Comparison of ENCODE assay signal across 20 cellular contexts in the genomic region with DNA sequence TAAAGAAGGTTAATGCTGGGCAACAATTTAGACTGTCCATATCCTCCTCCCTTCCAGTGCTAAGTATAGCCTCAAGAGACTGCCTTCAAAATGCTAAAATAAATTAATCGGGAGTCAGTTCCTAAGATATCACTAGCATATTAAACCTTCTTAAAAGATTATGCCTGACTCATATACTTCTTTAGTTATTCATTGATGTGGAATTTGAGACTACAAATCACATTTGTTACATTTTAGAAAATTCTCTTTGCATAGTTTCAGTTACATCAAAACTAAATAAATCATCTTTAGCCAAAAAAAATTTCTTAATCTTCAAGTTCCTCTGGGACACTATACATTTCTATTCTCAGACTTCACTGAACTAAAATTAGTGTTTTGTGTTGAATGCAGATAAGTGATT.
DNase-seq lines count a peak whose midpoint lies in the region; ATAC-seq, FAIRE-seq and TF ChIP-seq lines count a peak whose summit lies in the region.
"Had no signal": no experiment of that assay in that cellular context is flagged by ENCODE, and none has a peak within 500 bp of the region (broad histone marks: within the 10 kb centered on the region; RNA-seq: fewer than 3 reads in every experiment).

No MANE protein-coding gene starts in this region.

- H4K20me1 ChIP-seq in astrocyte (ENCODE audit: insufficient read depth, low read length) = no peaks in the 10 kb centered on the region
- H4K20me1 ChIP-seq: BLaER1 had no signal

- H3K9me3 ChIP-seq in astrocyte (ENCODE audit: insufficient read depth, low read depth, low read length) (no peaks in the 10 kb centered on the region), skeletal muscle satellite cell (replicated peaks; ENCODE audit: low read length) (no peaks in the 10 kb centered on the region)
- H3K9me3 ChIP-seq: BLaER1 had no signal

- H3K4me3 ChIP-seq in astrocyte (ENCODE audit: insufficient read depth, low read depth, low read length) (no peak overlapping the region), fibroblast of pulmonary artery (replicated peaks; ENCODE audit: low read depth, low read length) (no peak overlapping the region), skeletal muscle satellite cell (ENCODE audit: low read length) (no peak overlapping the region)
- H3K4me3 ChIP-seq: BLaER1, GM12878, GM23338 had no signal

- no peak overlapping the region for H3K4me2 ChIP-seq in astrocyte (ENCODE audit: low read length)
- peak overlapping the region; percentile 3 for H3K4me2 ChIP-seq in skeletal muscle satellite cell (ENCODE audit: low read length)
- H3K4me2 ChIP-seq: BLaER1, GM23338 had no signal

- no peaks in the 10 kb centered on the region for H3K4me1 ChIP-seq in astrocyte (ENCODE audit: insufficient read depth, low read length)
- H3K4me1 ChIP-seq in skeletal muscle satellite cell (ENCODE audit: control insufficient read depth, insufficient read depth, low read length) = peaks cover 14% of the 10 kb centered on the region
- H3K4me1 ChIP-seq: BLaER1 had no signal

- H3K27me3 ChIP-seq in astrocyte (ENCODE audit: insufficient read depth, low read length) (no peaks in the 10 kb centered on the region), skeletal muscle satellite cell (ENCODE audit: control insufficient read depth, insufficient read depth, low read length) (no peaks in the 10 kb centered on the region)
- H3K27me3 ChIP-seq: BLaER1 had no signal

- no peaks in the 10 kb centered on the region for H3K36me3 ChIP-seq in astrocyte (ENCODE audit: insufficient read depth, low read length)
- H3K36me3 ChIP-seq in skeletal muscle satellite cell (ENCODE audit: insufficient read depth, low read length) = no peaks in the 10 kb centered on the region
- H3K36me3 ChIP-seq: BLaER1 had no signal

- H3K36me3 Mint-ChIP-seq in astrocyte (ENCODE audit: low read depth, unreplicated experiment) = no peaks in the 10 kb centered on the region
- H3K36me3 Mint-ChIP-seq: CD8-positive, alpha-beta T cell had no signal

- H3K27me3 Mint-ChIP-seq in astrocyte (ENCODE audit: low read depth, unreplicated experiment) = no peaks in the 10 kb centered on the region

- no peaks in the 10 kb centered on the region for H3K79me2 ChIP-seq in astrocyte (ENCODE audit: insufficient read depth, low read length)

- no peak overlapping the region for H3K27ac Mint-ChIP-seq in astrocyte (ENCODE audit: unreplicated experiment)
- H3K27ac Mint-ChIP-seq: CD8-positive, alpha-beta T cell; GM23338 had no signal

- H2AFZ ChIP-seq in astrocyte (ENCODE audit: low read depth, low read length) = no peak overlapping the region
- H2AFZ ChIP-seq: GM23338 had no signal

- no peaks in the 10 kb centered on the region for H3K4me1 Mint-ChIP-seq in astrocyte (ENCODE audit: low read depth, unreplicated experiment)

- H3K4me3 Mint-ChIP-seq in astrocyte (ENCODE audit: unreplicated experiment) = no peak overlapping the region
- H3K4me3 Mint-ChIP-seq: CD8-positive, alpha-beta T cell; GM23338 had no signal

- no peak overlapping the region for H3K27ac ChIP-seq in astrocyte (ENCODE audit: low read depth, low read length)
- H3K27ac ChIP-seq: BLaER1 had no signal

- no peak overlapping the region for H3K9ac ChIP-seq in astrocyte (ENCODE audit: low read length)
- no peak overlapping the region for H3K9ac ChIP-seq in skeletal muscle satellite cell (ENCODE audit: low read depth, low read length)
- H3K9ac ChIP-seq: BLaER1 had no signal

- H3K9me3 Mint-ChIP-seq in astrocyte (ENCODE audit: unreplicated experiment) = no peaks in the 10 kb centered on the region
- H3K9me3 Mint-ChIP-seq: CD8-positive, alpha-beta T cell; GM23338 had no signal

- no peak for ATAC-seq in GM18520 (IDR thresholded peaks at IDR 0.05; ENCODE audit: unreplicated experiment)
- ATAC-seq: CD8-positive, alpha-beta T cell; GM12878; GM23338 had no signal

- DNase-seq in HCEC 1CT = peak; percentile 62
- DNase-seq in astrocyte (ENCODE audit: low read depth) = peak; percentile 52
- DNase-seq in fibroblast of pulmonary artery (ENCODE audit: low read depth) = peak; percentile 8
- no peak for DNase-seq in NCI-H1417 treated with DMSO at 0.1 percent for 48 hours (lab: John Stamatoyannopoulos, UW)
- no peak for DNase-seq in middle frontal gyrus (ENCODE audit: extremely low spot score, low spot score)
- DNase-seq: CD8-positive, alpha-beta T cell; Karpas-422; MM.1S; NCI-H1105; NCI-H187 treated with DMSO at 0.1 percent for 48 hours; NCI-H446 treated with DMSO at 0.1 percent for 48 hours; NK-92 treated with Interleukin-12 subunit alpha and Interleukin-12 subunit beta, amount 100 ng/mL, for 24 hours; RPMI8226 had no signal

- FAIRE-seq in astrocyte (lab: Jason Lieb, UNC) = no peak
- FAIRE-seq: A204.1, G401.6, GM12878 had no signal

- TF ChIP-seq CTCF in astrocyte (IDR thresholded peaks at IDR 0.05; ENCODE audit: insufficient read depth, low read depth, low read length) (no peak), fibroblast of pulmonary artery (IDR thresholded peaks at IDR 0.05; ENCODE audit: low read length, missing control alignments) (no peak)

Comparison
In these comparisons a context has a peak if more than half of its experiments do, and no peak if none do; other contexts are left out.
1. DNase-seq: peak in HCEC 1CT (single experiment), astrocyte (single experiment) and fibroblast of pulmonary artery (single experiment); none in NCI-H1417 treated with DMSO at 0.1 percent for 48 hours (single experiment) and middle frontal gyrus (single experiment).